Comparison of ENCODE assay signal across 8 cellular contexts in the genomic region with DNA sequence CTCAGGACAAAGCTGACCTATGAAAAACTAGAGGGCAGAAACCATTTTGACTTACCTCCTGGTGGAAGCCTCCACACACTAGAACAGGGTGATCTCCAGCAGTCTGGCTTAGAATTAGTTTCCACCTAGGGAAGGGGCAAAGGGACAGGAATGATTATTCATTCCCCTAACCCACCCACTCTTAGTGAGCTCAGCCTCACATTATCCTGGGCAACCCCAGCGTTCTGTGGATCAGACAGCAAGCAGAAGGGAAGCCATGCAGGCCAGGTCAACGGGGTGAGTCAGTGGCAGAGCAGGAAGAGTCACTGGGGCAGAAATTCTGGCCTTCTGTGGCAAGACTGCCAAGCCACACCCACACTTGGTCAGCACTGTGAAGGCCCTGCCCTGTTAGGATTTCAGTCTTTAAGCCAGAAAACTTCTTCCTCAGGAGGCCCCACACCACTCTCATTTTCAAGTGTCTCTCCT. TPM values are rescaled to one million over a fixed set of nuclear protein-coding genes. Genes with fewer than 3 reads are reported as not detected.
DNase-seq lines count a peak whose midpoint lies in the region; ATAC-seq lines count a peak whose summit lies in the region.

No MANE protein-coding gene starts in this region.

- H3K27ac ChIP-seq in SJSA1 = peak overlapping the region; percentile 68
- H3K27ac ChIP-seq in epithelial cell of prostate = peak overlapping the region; percentile 95

- no peaks in the 10 kb centered on the region for H3K27me3 ChIP-seq in SJSA1 (replicated peaks)
- H3K27me3 ChIP-seq in mucosa of stomach (ENCODE audit: control insufficient read depth, insufficient read depth, low read length) = no peaks in the 10 kb centered on the region

- peak; percentile 44 for ATAC-seq in HG02610 (IDR thresholded peaks at IDR 0.05; ENCODE audit: unreplicated experiment)
- no peak for ATAC-seq in HG02840 (IDR thresholded peaks at IDR 0.05; ENCODE audit: low FRiP score, unreplicated experiment)
- no peak for ATAC-seq in GM18870 (IDR thresholded peaks at IDR 0.05; ENCODE audit: unreplicated experiment)

- peaks cover 44% of the 10 kb centered on the region for H3K4me1 ChIP-seq in SJSA1 (replicated peaks)
- H3K4me1 ChIP-seq in mucosa of stomach (ENCODE audit: control insufficient read depth, insufficient read depth, low read length) = peaks cover 34% of the 10 kb centered on the region

- peak overlapping the region; percentile 42 for H3K9ac ChIP-seq in mucosa of stomach (ENCODE audit: low read length)

- H3K9me3 ChIP-seq in SJSA1 (replicated peaks) (no peaks in the 10 kb centered on the region), mucosa of stomach (ENCODE audit: control insufficient read depth, low read length) (no peaks in the 10 kb centered on the region)

- DNase-seq in EH (ENCODE audit: low read depth) = peak; percentile 90
- DNase-seq in SJSA1 (ENCODE audit: low read depth in 1 of 2, low spot score in 2 of 2) = peak; percentile 47 to 78
- no peak for DNase-seq in epithelial cell of prostate (ENCODE audit: low read depth, low spot score)
- no peak for DNase-seq in stimulated activated CD4-positive, alpha-beta T cell treated with anti-CD3 and anti-CD28 coated beads, Interleukin-1b, Interleukin-23, amount 100 ng/mL, for 48 hours

- H3K4me3 ChIP-seq in SJSA1 (no peak overlapping the region), mucosa of stomach (ENCODE audit: low read length) (no peak overlapping the region)

- H3K36me3 ChIP-seq in SJSA1 = peaks cover 17% of the 10 kb centered on the region
- H3K36me3 ChIP-seq in mucosa of stomach (ENCODE audit: control insufficient read depth, insufficient read depth, low read length) = no peaks in the 10 kb centered on the region

RNA-seq across cellular contexts. Expression of a gene that starts 10.5 kb away (rescaled TPM):
- 38.4 and 46.4 TPM in 2 replicates for total RNA-seq in SJSA1 (2014; rRNA removed; shearing (Covaris generic))

RNA-seq across cellular contexts. Expression of a gene that starts 10.8 kb away (rescaled TPM):
- total RNA-seq in SJSA1 (2014; rRNA removed; shearing (Covaris generic)) = 4.1 TPM in 1 of 2 replicates, not detected in the other

RNA-seq across cellular contexts. Expression of a gene that starts 33.3 kb away (rescaled TPM):
- 51.2 and 76.8 TPM in 2 replicates for total RNA-seq in SJSA1 (2014; rRNA removed; shearing (Covaris generic))

RNA-seq across cellular contexts. Expression of a gene that starts 35.9 kb away (rescaled TPM):
- total RNA-seq in SJSA1 (2014; rRNA removed; shearing (Covaris generic)) = not detected in 2 replicates

RNA-seq across cellular contexts. Expression of a gene that starts 42.7 kb away (rescaled TPM):
- 23.5 and 46.9 TPM in 2 replicates for total RNA-seq in SJSA1 (2014; rRNA removed; shearing (Covaris generic))

Comparison
In these comparisons a context has a peak if more than half of its experiments do, and no peak if none do; other contexts are left out.
1. DNase-seq: peak in EH (single experiment) and SJSA1 (2 of 2); none in epithelial cell of prostate (single experiment) and stimulated activated CD4-positive, alpha-beta T cell treated with anti-CD3 and anti-CD28 coated beads, Interleukin-1b, Interleukin-23, amount 100 ng/mL, for 48 hours (single experiment).